1 cellular context compared by ENCODE assay signal in genomic region chr11:22703040-22703439, GRCh38.
TF ChIP-seq lines count a peak whose summit lies in the region.

No MANE protein-coding gene starts in this region.

TF ChIP-seq in GM12878, 131 proteins besides CTCF, POLR2A, EP300 and RAD21 (continued from another document and continues in another):
- TF ChIP-seq HSF1 (IDR thresholded peaks at IDR 0.05; ENCODE audit: low read depth, low read length) (no peak), BCLAF1 (IDR thresholded peaks at IDR 0.05) (no peak), POLR2AphosphoS2 (IDR thresholded peaks at IDR 0.05; ENCODE audit: low read depth, low read length) (no peak), ZBTB33 (IDR thresholded peaks at IDR 0.05) (no peak), NKRF (conservative IDR thresholded peaks at IDR 0.05) (no peak), ESRRA (IDR thresholded peaks at IDR 0.05; ENCODE audit: low read length) (no peak), IKZF2 (IDR thresholded peaks at IDR 0.05) (peak; percentile 85 to 89; a peak in 2 of 4 replicates), MEF2A (IDR thresholded peaks at IDR 0.05; ENCODE audit: insufficient read depth, low read depth, low read length) (no peak), IRF4 (IDR thresholded peaks at IDR 0.05; ENCODE audit: low read depth, low read length) (no peak), BCL11A (IDR thresholded peaks at IDR 0.05; ENCODE audit: low read depth, low read length) (no peak), ZNF24 (IDR thresholded peaks at IDR 0.05) (no peak), PKNOX1 (IDR thresholded peaks at IDR 0.05) (no peak), SRF (IDR thresholded peaks at IDR 0.05; ENCODE audit: low read depth in 2 of 2, low read length in 2 of 2) (no peak), CHD2 (IDR thresholded peaks at IDR 0.05; ENCODE audit: borderline replicate concordance, low read depth, low read length) (no peak), ZNF207 (IDR thresholded peaks at IDR 0.05; ENCODE audit: borderline replicate concordance) (no peak), SMC3 (IDR thresholded peaks at IDR 0.05; ENCODE audit: borderline replicate concordance, low read length) (no peak), PAX8 (IDR thresholded peaks at IDR 0.05) (no peak), SUZ12 (IDR thresholded peaks at IDR 0.05; ENCODE audit: unreplicated experiment) (no peak), SUPT20H (IDR thresholded peaks at IDR 0.05; ENCODE audit: borderline replicate concordance, control insufficient read depth, low read depth, low read length) (no peak), E4F1 (IDR thresholded peaks at IDR 0.05; ENCODE audit: borderline replicate concordance, partially characterized antibody) (no peak), YBX1 (IDR thresholded peaks at IDR 0.05) (no peak), MTA3 (IDR thresholded peaks at IDR 0.05; ENCODE audit: borderline replicate concordance, low read length) (no peak), SKIL (IDR thresholded peaks at IDR 0.05; ENCODE audit: low read depth, poor library complexity, severe bottlenecking) (peak; percentile 16), SREBF2 (IDR thresholded peaks at IDR 0.05; ENCODE audit: low read length) (no peak), SIX5 (IDR thresholded peaks at IDR 0.05; ENCODE audit: low read depth, low read length, severe bottlenecking) (no peak), IKZF1 (conservative IDR thresholded peaks at IDR 0.05) (peak; percentile 83), ZNF274 (IDR thresholded peaks at IDR 0.05; ENCODE audit: insufficient read depth, insufficient read length) (no peak), RFX5 (IDR thresholded peaks at IDR 0.05; ENCODE audit: low read depth, low read length) (no peak), LARP7 (IDR thresholded peaks at IDR 0.05) (no peak), BACH1 (IDR thresholded peaks at IDR 0.05; ENCODE audit: borderline replicate concordance) (no peak; the same call in 1 of the 2 replicates), SMARCA5 (IDR thresholded peaks at IDR 0.05) (no peak), NFYA (IDR thresholded peaks at IDR 0.05; ENCODE audit: borderline replicate concordance, low read depth, low read length) (no peak), ZNF217 (IDR thresholded peaks at IDR 0.05) (no peak), ATF2 (IDR thresholded peaks at IDR 0.05; ENCODE audit: low read length) (peak; percentile 27; the same call in 1 of the 2 replicates), TBL1XR1 (IDR thresholded peaks at IDR 0.05; ENCODE audit: low read depth, low read length) (no peak), TAF1 (IDR thresholded peaks at IDR 0.05; ENCODE audit: borderline replicate concordance, low read depth, low read length) (no peak), CBX5 (IDR thresholded peaks at IDR 0.05; ENCODE audit: low read depth) (no peak), ASH2L (IDR thresholded peaks at IDR 0.05; ENCODE audit: borderline replicate concordance, low read depth) (no peak), NBN (IDR thresholded peaks at IDR 0.05) (no peak), ZZZ3 (IDR thresholded peaks at IDR 0.05; ENCODE audit: control insufficient read depth, insufficient read length, low read depth) (no peak), USF2 (IDR thresholded peaks at IDR 0.05; ENCODE audit: borderline replicate concordance, low read depth, low read length) (no peak), RUNX3 (IDR thresholded peaks at IDR 0.05; ENCODE audit: low read length) (no peak), KDM1A (IDR thresholded peaks at IDR 0.05; ENCODE audit: borderline replicate concordance) (no peak), ZNF687 (IDR thresholded peaks at IDR 0.05) (peak; percentile 41)
